ENCODE assay signal across 18 cellular contexts in the genomic region with DNA sequence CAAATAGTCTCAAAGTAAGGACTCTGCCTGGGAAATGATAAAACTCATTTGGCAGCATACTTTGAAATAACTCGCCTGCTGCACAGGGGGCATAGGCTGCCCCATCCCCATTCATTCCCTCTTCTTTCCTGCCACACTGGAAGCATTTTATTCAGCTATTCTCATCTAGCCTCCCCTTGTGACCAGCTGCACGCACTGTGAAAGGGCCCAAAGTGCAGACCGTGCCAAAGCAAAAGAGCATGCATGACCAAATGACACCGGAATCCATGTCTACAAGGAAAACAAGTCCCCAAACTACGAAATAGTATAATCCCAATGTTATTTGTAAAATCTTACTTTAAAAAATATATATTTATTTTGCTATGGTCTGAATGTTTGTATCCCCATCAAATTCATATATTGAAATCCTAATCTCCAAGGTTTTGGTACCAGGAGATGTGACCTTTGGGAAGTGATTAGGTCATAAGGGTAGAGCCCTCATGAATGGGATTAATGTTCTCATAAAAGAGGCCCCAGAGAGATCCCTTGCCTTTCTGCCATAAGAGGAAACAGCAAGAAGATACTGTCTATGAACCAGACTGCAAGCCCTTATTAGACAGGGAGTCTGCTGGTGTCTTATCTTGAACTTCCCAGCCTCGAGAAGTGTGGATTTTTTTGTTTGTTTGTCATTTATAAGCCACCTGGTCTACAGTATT.
DNase-seq lines count a peak whose midpoint lies in the region; ATAC-seq and TF ChIP-seq lines count a peak whose summit lies in the region.
"Had no signal": no experiment of that assay in that cellular context is flagged by ENCODE, and none has a peak within 500 bp of the region (broad histone marks: within the 10 kb centered on the region; RNA-seq: fewer than 3 reads in every experiment).

No MANE protein-coding gene starts in this region.

- H3K4me2 ChIP-seq in neuronal stem cell (ENCODE audit: insufficient read depth, low read length, poor library complexity, severe bottlenecking): no peak overlapping the region

- no peak overlapping the region for H3K4ac ChIP-seq in neuronal stem cell (ENCODE audit: low read length)

- H2BK5ac ChIP-seq in neuronal stem cell (ENCODE audit: low read length): no peak overlapping the region

- no peak overlapping the region for H2AFZ ChIP-seq in neuronal stem cell (ENCODE audit: low read length)

- no peak overlapping the region for H2AK5ac ChIP-seq in neuronal stem cell (ENCODE audit: low read depth, low read length)

- H3K23ac ChIP-seq in neuronal stem cell (ENCODE audit: low read depth, low read length, poor library complexity): no peak overlapping the region

- H3K4me1 ChIP-seq in left ventricle myocardium inferior: peaks cover 90% of the 10 kb centered on the region
- peaks cover 3 to 10% of the 10 kb centered on the region in 2 donors for H3K4me1 ChIP-seq in neuronal stem cell (ENCODE audit: control insufficient read depth in 2 of 2, insufficient read depth in 1 of 2, low read depth in 1 of 2, low read length in 2 of 2)
- H3K4me1 ChIP-seq in vagina: peaks cover 55% of the 10 kb centered on the region

- no peak for TF ChIP-seq CTCF in left ventricle myocardium inferior (IDR thresholded peaks at IDR 0.05; ENCODE audit: borderline replicate concordance)
- no peak for TF ChIP-seq CTCF in vagina (IDR thresholded peaks at IDR 0.05)
- no peak for TF ChIP-seq CTCF in lower leg skin (IDR thresholded peaks at IDR 0.05)

- no peaks in the 10 kb centered on the region for H3K9me3 ChIP-seq in left ventricle myocardium inferior (replicated peaks)
- no peaks in the 10 kb centered on the region for H3K9me3 ChIP-seq in neuronal stem cell (replicated peaks in 1 of 2; ENCODE audit: control insufficient read depth in 2 of 2, insufficient read depth in 1 of 2, low read depth in 1 of 2, low read length in 2 of 2)
- H3K9me3 ChIP-seq in vagina: no peaks in the 10 kb centered on the region

- H4K8ac ChIP-seq in neuronal stem cell (ENCODE audit: low read depth, low read length): no peak overlapping the region

- peak overlapping the region; percentile 4 for H3K4me3 ChIP-seq in left ventricle myocardium inferior
- no peak overlapping the region for H3K4me3 ChIP-seq in neuronal stem cell (ENCODE audit: low read length in 2 of 2)
- H3K4me3 ChIP-seq in vagina: no peak overlapping the region
- H3K4me3 ChIP-seq in lower leg skin (ENCODE audit: low read depth, poor library complexity, severe bottlenecking): no peak overlapping the region

- no CpG with 5 or more reads among the region's 6 CpGs for WGBS in neuronal stem cell (ENCODE audit: extremely low coverage in 2 of 2, insufficient read length in 2 of 2, insufficient replicate concordance in 1 of 2), 2 donors
- WGBS in lower leg skin, 2 donors: 64 to 77% methylated on average over 6 of the region's 6 CpGs

- ATAC-seq in GM21528 (IDR thresholded peaks at IDR 0.05; ENCODE audit: low FRiP score, unreplicated experiment): no peak

- H3K14ac ChIP-seq in neuronal stem cell (ENCODE audit: low read length): no peak overlapping the region

- no peak overlapping the region for H3K18ac ChIP-seq in neuronal stem cell (ENCODE audit: low read length)

- H4K91ac ChIP-seq in neuronal stem cell (ENCODE audit: low read depth, low read length, poor library complexity): no peak overlapping the region

- H3K36me3 ChIP-seq in left ventricle myocardium inferior (no peaks in the 10 kb centered on the region), neuronal stem cell (replicated peaks in 1 of 2; ENCODE audit: control insufficient read depth in 2 of 2, insufficient read depth in 2 of 2, low read length in 2 of 2) (no peaks in the 10 kb centered on the region), vagina (no peaks in the 10 kb centered on the region)

- no peak overlapping the region for H2BK15ac ChIP-seq in neuronal stem cell (ENCODE audit: low read length)

- H3K9ac ChIP-seq in neuronal stem cell (ENCODE audit: low read depth, low read length, poor library complexity): no peak overlapping the region

- peak; percentile 3 for DNase-seq in NCI-H82 (lab: John Stamatoyannopoulos, UW)
- DNase-seq in NCI-H82 treated with DMSO at 0.1 percent for 48 hours (lab: John Stamatoyannopoulos, UW; ENCODE audit: unreplicated experiment): no peak
- DNase-seq in left ventricle myocardium inferior: no peak
- DNase-seq in neuronal stem cell (ENCODE audit: low spot score): peak; percentile 3
- DNase-seq in vagina (ENCODE audit: extremely low spot score in 2 of 2): no peak
- no peak for DNase-seq in lower leg skin (ENCODE audit: low spot score in 2 of 2)
- DNase-seq in T-helper 1 cell: no peak
- DNase-seq: activated CD4-positive, alpha-beta memory T cell treated with anti-CD3 and anti-CD28 coated beads, Interleukin-2, amount 10 ng/mL, durations not matched to agents 7 days and 5 days; activated effector memory CD4-positive, alpha-beta T cell treated with anti-CD3 and anti-CD28 coated beads, Interleukin-2, amount 50 U/mL, for 16 hours; central memory CD4-positive, alpha-beta T cell; COR-L47; NCI-H1105 treated with DMSO at 0.1 percent for 48 hours; NCI-H524 treated with DMSO at 0.1 percent for 48 hours; RPMI8226; T-helper 9 cell had no signal

- H2BK120ac ChIP-seq in neuronal stem cell (ENCODE audit: low read depth, low read length): no peak overlapping the region

- intact Hi-C loops in left ventricle myocardium inferior (cut with micrococcal nuclease) (no loop called here), vagina (cut with DNase I) (no loop called here), lower leg skin (cut with DNase I; ENCODE audit: low total_unique reads) (no loop called here)

- H3K27me3 ChIP-seq in left ventricle myocardium inferior (ENCODE audit: low read depth) (no peaks in the 10 kb centered on the region), neuronal stem cell (ENCODE audit: control insufficient read depth in 3 of 3, insufficient read depth in 3 of 3, low read depth in 1 of 3, low read length in 3 of 3) (no peaks in the 10 kb centered on the region), vagina (no peaks in the 10 kb centered on the region)

- TF ChIP-seq POLR2A in vagina (IDR thresholded peaks at IDR 0.05): no peak
- no peak for TF ChIP-seq POLR2A in lower leg skin (IDR thresholded peaks at IDR 0.05)

- no peak overlapping the region for H2BK12ac ChIP-seq in neuronal stem cell (ENCODE audit: low read length)

- H3K27ac ChIP-seq in left ventricle myocardium inferior (replicated peaks) (peak overlapping the region; percentile 77), neuronal stem cell (replicated peaks; ENCODE audit: low read length) (peak overlapping the region; percentile 36), vagina (peak overlapping the region; percentile 57)
- H3K27ac ChIP-seq: 22Rv1, epithelial cell of prostate had no signal

- H3K79me1 ChIP-seq in neuronal stem cell (ENCODE audit: low read depth, low read length): no peaks in the 10 kb centered on the region

Comparison
In these comparisons a context has a peak if more than half of its experiments do, and no peak if none do; other contexts are left out.
1. DNase-seq: peak in NCI-H82 (single experiment) and neuronal stem cell (single experiment); none in NCI-H82 treated with DMSO at 0.1 percent for 48 hours (single experiment), left ventricle myocardium inferior (single experiment), vagina (0 of 2), lower leg skin (0 of 2) and T-helper 1 cell (0 of 5).
2. Peak in every context shown above with its lines, with median percentiles within 50 percentile points of each other: H3K27ac ChIP-seq.